ENCODE assay signal across 2 cellular contexts in genomic region chr9:137084526-137084925, GRCh38.
TF ChIP-seq lines count a peak whose summit lies in the region.

No MANE protein-coding gene starts in this region.

TF ChIP-seq in IMR-90, 13 proteins besides CTCF, POLR2A, EP300 and RAD21:
- no peak for TF ChIP-seq ELK1 (IDR thresholded peaks at IDR 0.05; ENCODE audit: borderline replicate concordance, low read depth, low read length)
- no peak for TF ChIP-seq CEBPB (IDR thresholded peaks at IDR 0.05; ENCODE audit: low read depth, low read length)
- no peak for TF ChIP-seq RCOR1 (IDR thresholded peaks at IDR 0.05; ENCODE audit: insufficient replicate concordance, low read length)
- TF ChIP-seq FOS (IDR thresholded peaks at IDR 0.05; ENCODE audit: low read depth, low read length), result no peak
- TF ChIP-seq BHLHE40 (IDR thresholded peaks at IDR 0.05; ENCODE audit: low read depth, low read length), result no peak
- no peak for TF ChIP-seq SMC3 (IDR thresholded peaks at IDR 0.05; ENCODE audit: low read depth, low read length)
- TF ChIP-seq USF2 (IDR thresholded peaks at IDR 0.05; ENCODE audit: low read depth, low read length), result no peak

TF ChIP-seq in GM12878, 131 proteins besides CTCF, POLR2A, EP300 and RAD21:
- TF ChIP-seq PKNOX1 (IDR thresholded peaks at IDR 0.05) (no peak), MYB (IDR thresholded peaks at IDR 0.05; ENCODE audit: borderline replicate concordance, low read depth, low read length) (no peak), DPF2 (IDR thresholded peaks at IDR 0.05) (no peak), YBX1 (IDR thresholded peaks at IDR 0.05) (no peak), MAX (IDR thresholded peaks at IDR 0.05; ENCODE audit: low read depth, low read length) (no peak), KLF5 (IDR thresholded peaks at IDR 0.05; ENCODE audit: partially characterized antibody) (no peak), POLR2AphosphoS2 (IDR thresholded peaks at IDR 0.05; ENCODE audit: low read depth, low read length) (0 out of 2 replicates have a peak, but pooled peaks have one; percentile 31), ATF2 (IDR thresholded peaks at IDR 0.05; ENCODE audit: low read length) (no peak)
